20 cellular contexts compared by ENCODE assay signal in the genomic region with DNA sequence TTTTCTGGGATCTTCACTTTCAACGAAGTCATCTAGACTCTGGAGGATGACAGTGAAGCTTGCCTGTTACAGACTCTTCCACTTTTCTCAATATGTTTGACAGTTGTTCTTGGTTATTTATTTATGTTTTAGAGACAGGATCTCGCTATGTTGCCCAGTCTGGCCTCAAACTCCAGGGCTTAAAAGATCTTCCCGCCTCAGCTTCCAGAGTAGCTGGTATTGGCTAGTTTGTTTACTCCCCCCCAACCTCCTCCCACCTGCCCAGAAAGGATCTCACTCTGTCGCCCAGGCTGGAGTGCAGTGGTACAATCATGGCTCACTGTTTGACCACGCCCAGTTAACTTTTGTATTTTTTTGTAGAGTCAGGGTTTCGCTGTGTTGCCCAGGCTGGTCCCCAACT. TPM values are rescaled to one million over a fixed set of nuclear protein-coding genes. Genes with fewer than 3 reads are reported as not detected.
DNase-seq lines count a peak whose midpoint lies in the region; ATAC-seq and TF ChIP-seq lines count a peak whose summit lies in the region.
"Had no signal": no experiment of that assay in that cellular context is flagged by ENCODE, and none has a peak within 500 bp of the region (broad histone marks: within the 10 kb centered on the region; RNA-seq: fewer than 3 reads in every experiment).

No MANE protein-coding gene starts in this region.

- H3K27me3 ChIP-seq in SK-N-SH (ENCODE audit: insufficient read depth), result no peaks in the 10 kb centered on the region
- H3K27me3 ChIP-seq: BE2C, left lung, tibial nerve had no signal

- TF ChIP-seq CTCF in SK-N-SH (IDR thresholded peaks at IDR 0.05) (no peak), OCI-LY7 (conservative IDR thresholded peaks at IDR 0.05; ENCODE audit: low read length) (no peak), type B pancreatic cell (conservative IDR thresholded peaks at IDR 0.05) (no peak)

- H3K27ac ChIP-seq in SK-N-SH (ENCODE audit: low read depth in 2 of 2, low read length in 1 of 2) (no peak overlapping the region; a peak in 1 of 4 replicates), OCI-LY7 (ENCODE audit: low read depth, low read length, poor library complexity, severe bottlenecking) (peak overlapping the region; percentile 88)
- H3K27ac ChIP-seq: left lung, neural progenitor cell had no signal

- no peak for TF ChIP-seq RAD21 in SK-N-SH (IDR thresholded peaks at IDR 0.05; ENCODE audit: low read length)

- H3K27ac Mint-ChIP-seq in memory B cell, result peak overlapping the region; percentile 39
- no peak overlapping the region for H3K27ac Mint-ChIP-seq in type B pancreatic cell
- H3K27ac Mint-ChIP-seq: activated CD8-positive, alpha-beta T cell treated with anti-CD3 and anti-CD28 coated beads, Interleukin-2, amount 10 ng/mL, durations not matched to agents 7 days and 5 days; activated naive CD4-positive, alpha-beta T cell treated with anti-CD3 and anti-CD28 coated beads, Interleukin-2, amount 50 U/mL, for 72 hours; activated T-cell treated with anti-CD3 and anti-CD28 coated beads, Interleukin-2, amount 50 U/mL, for 72 hours; neural progenitor cell; stimulated activated naive CD8-positive, alpha-beta T cell treated with anti-CD3 and anti-CD28 coated beads, Interleukin-15, amount 100 ng/mL, for 72 hours had no signal

- POLR2A ChIA-PET in SK-N-SH (lab: Yijun Ruan, JAX), result no interaction called here
- POLR2A ChIA-PET in OCI-LY7 (lab: Charles Lee), result interaction anchor here (0.6 to 1.4 kb wide), 5 partner anchors 13 to 293 kb away, joined by 3 read pairs; a partner anchor contains a TSS

- WGBS in SK-N-SH (ENCODE audit: low lambda C conversion rate), result 91% methylated on average over 6 of the region's 6 CpGs

- H3K4me2 ChIP-seq in SK-N-SH, result peak overlapping the region; percentile 82
- peak overlapping the region; percentile 83 for H3K4me2 ChIP-seq in OCI-LY7 (ENCODE audit: low read length)
- H3K4me2 ChIP-seq: neural progenitor cell had no signal

- H3K9me2 ChIP-seq in SK-N-SH (no peaks in the 10 kb centered on the region), OCI-LY7 (ENCODE audit: insufficient read depth, low read length) (no peaks in the 10 kb centered on the region)

- CTCF ChIA-PET in SK-N-SH (lab: Yijun Ruan, JAX), result interaction anchor here (1.4 to 16.8 kb wide), 6 partner anchors 10 to 146 kb away, joined by 3 to 617 read pairs (median 6); no protein-coding TSS in a partner anchor
- CTCF ChIA-PET in OCI-LY7 (lab: Charles Lee; ENCODE audit: unreplicated experiment), result no interaction called here

- H4K20me1 ChIP-seq in SK-N-SH (ENCODE audit: insufficient read depth) (peaks cover 65% of the 10 kb centered on the region), OCI-LY7 (ENCODE audit: insufficient read depth, low read length) (0 out of 2 replicates have a peak, but pooled peaks cover 4% of the 10 kb centered on the region)

- no TSS peak for BruUV-seq in OCI-LY7 (replicated peaks; lab: Mats Ljungman, UMichigan)

- H3K4me3 Mint-ChIP-seq in memory B cell (no peak overlapping the region), type B pancreatic cell (no peak overlapping the region)
- H3K4me3 Mint-ChIP-seq: activated CD8-positive, alpha-beta T cell treated with anti-CD3 and anti-CD28 coated beads, Interleukin-2, amount 10 ng/mL, durations not matched to agents 7 days and 5 days; neural progenitor cell; stimulated activated naive CD8-positive, alpha-beta T cell treated with anti-CD3 and anti-CD28 coated beads, Interleukin-15, amount 100 ng/mL, for 72 hours had no signal

- no peak for TF ChIP-seq EP300 in SK-N-SH (IDR thresholded peaks at IDR 0.05; ENCODE audit: borderline replicate concordance in 1 of 2, low read depth in 1 of 2, low read length in 1 of 2)

- H3K9me3 Mint-ChIP-seq in memory B cell, result no peaks in the 10 kb centered on the region
- no peaks in the 10 kb centered on the region for H3K9me3 Mint-ChIP-seq in type B pancreatic cell
- H3K9me3 Mint-ChIP-seq: activated naive CD4-positive, alpha-beta T cell treated with anti-CD3 and anti-CD28 coated beads, Interleukin-2, amount 50 U/mL, for 72 hours; activated T-cell treated with anti-CD3 and anti-CD28 coated beads, Interleukin-2, amount 50 U/mL, for 72 hours; neural progenitor cell; stimulated activated naive CD8-positive, alpha-beta T cell treated with anti-CD3 and anti-CD28 coated beads, Interleukin-15, amount 100 ng/mL, for 72 hours had no signal

- peaks cover 87% of the 10 kb centered on the region for H3K79me2 ChIP-seq in SK-N-SH (ENCODE audit: insufficient read depth)
- H3K79me2 ChIP-seq in OCI-LY7 (ENCODE audit: insufficient read depth, low read depth, low read length), result peaks cover 61% of the 10 kb centered on the region

- no peak overlapping the region for H3K9ac ChIP-seq in SK-N-SH
- H3K9ac ChIP-seq: neural progenitor cell had no signal

- H2AFZ ChIP-seq in SK-N-SH (ENCODE audit: low read depth) (no peak overlapping the region), OCI-LY7 (ENCODE audit: low read length) (no peak overlapping the region)
- H2AFZ ChIP-seq: neural progenitor cell had no signal

- no peak for DNase-seq in SK-N-SH
- DNase-seq in OCI-LY7 (ENCODE audit: low spot score), result no peak
- no peak for DNase-seq in memory B cell (ENCODE audit: low spot score in 2 of 2)
- DNase-seq in type B pancreatic cell (ENCODE audit: extremely low spot score, unreplicated experiment), result peak; percentile 42
- DNase-seq in activated CD8-positive, alpha-beta memory T cell treated with anti-CD3 and anti-CD28 coated beads for 24 hours, result no peak
- DNase-seq: activated CD4-positive, CD25-positive, alpha-beta regulatory T cell; effector memory CD4-positive, alpha-beta T cell; left lung; stimulated activated naive CD8-positive, alpha-beta T cell treated with anti-CD3 and anti-CD28 coated beads, Interleukin-15, amount 100 ng/mL, for 72 hours; T-helper 9 cell had no signal

- ATAC-seq in SK-N-SH treated with all-trans-retinoic acid at 6 μM for 48 hours, result no peak
- ATAC-seq in memory B cell (ENCODE audit: low read depth), result no peak
- ATAC-seq in GM18502 (IDR thresholded peaks at IDR 0.05; ENCODE audit: poor library complexity, unreplicated experiment), result no peak
- no peak for ATAC-seq in GM21367 (IDR thresholded peaks at IDR 0.05; ENCODE audit: unreplicated experiment)
- ATAC-seq: activated CD8-positive, alpha-beta T cell treated with anti-CD3 and anti-CD28 coated beads, Interleukin-2, amount 10 ng/mL, durations not matched to agents 7 days and 5 days; activated naive CD4-positive, alpha-beta T cell treated with anti-CD3 and anti-CD28 coated beads, Interleukin-2, amount 50 U/mL, for 72 hours; activated T-cell treated with anti-CD3 and anti-CD28 coated beads, Interleukin-2, amount 50 U/mL, for 72 hours; left lung; stimulated activated naive CD8-positive, alpha-beta T cell treated with anti-CD3 and anti-CD28 coated beads, Interleukin-15, amount 100 ng/mL, for 72 hours had no signal

- H3K4me1 ChIP-seq in SK-N-SH (ENCODE audit: control insufficient read depth in 1 of 2, insufficient read depth in 2 of 2, low read depth in 1 of 2, low read length in 1 of 2) (peaks cover 0 to 6% of the 10 kb centered on the region in 2 experiments; a peak in 2 of 4 replicates), OCI-LY7 (ENCODE audit: insufficient read depth, low read length, poor library complexity, severe bottlenecking) (peaks cover 38% of the 10 kb centered on the region)
- H3K4me1 ChIP-seq: BE2C, prostate gland had no signal

- H3K4me1 Mint-ChIP-seq in memory B cell (peaks cover 31% of the 10 kb centered on the region), type B pancreatic cell (ENCODE audit: unreplicated experiment) (peaks cover 20% of the 10 kb centered on the region)

- intact Hi-C loops in OCI-LY7 (cut with micrococcal nuclease; ENCODE audit: unreplicated experiment), result no loop called here

- H3K36me3 ChIP-seq in SK-N-SH (replicated peaks in 1 of 2; ENCODE audit: control insufficient read depth in 1 of 2, insufficient read depth in 2 of 2, low read length in 1 of 2) (peaks cover 0 to 36% of the 10 kb centered on the region in 2 experiments), OCI-LY7 (ENCODE audit: insufficient read depth, low read length) (peaks cover 26% of the 10 kb centered on the region)
- H3K36me3 ChIP-seq: left lung, neural progenitor cell, prostate gland, tibial nerve had no signal

- no peak overlapping the region for H3K4me3 ChIP-seq in SK-N-SH (ENCODE audit: low read depth in 2 of 2, low read length in 1 of 2)
- H3K4me3 ChIP-seq in OCI-LY7 (ENCODE audit: low read depth, low read length, poor library complexity, severe bottlenecking), result no peak overlapping the region
- H3K4me3 ChIP-seq: left lung, neural progenitor cell, prostate gland, tibial nerve had no signal

- peaks cover 10% of the 10 kb centered on the region for H3F3A ChIP-seq in SK-N-SH (replicated peaks; ENCODE audit: insufficient read depth)

- no peaks in the 10 kb centered on the region for H3K27me3 Mint-ChIP-seq in memory B cell
- H3K27me3 Mint-ChIP-seq in type B pancreatic cell, result no peaks in the 10 kb centered on the region
- H3K27me3 Mint-ChIP-seq: stimulated activated naive CD8-positive, alpha-beta T cell treated with anti-CD3 and anti-CD28 coated beads, Interleukin-15, amount 100 ng/mL, for 72 hours had no signal

- H3K36me3 Mint-ChIP-seq in memory B cell (peaks cover 2% of the 10 kb centered on the region), type B pancreatic cell (peaks cover 10% of the 10 kb centered on the region)

- H3K9me3 ChIP-seq in SK-N-SH (no peaks in the 10 kb centered on the region), OCI-LY7 (ENCODE audit: low read length) (no peaks in the 10 kb centered on the region)
- H3K9me3 ChIP-seq: BE2C, left lung, prostate gland, tibial nerve had no signal

RNA-seq across cellular contexts. Expression of a gene that starts 3.3 kb away (rescaled TPM):
- 72.9 and 90.2 TPM in 2 replicates for polyA plus RNA-seq in SK-N-SH (2012; rRNA removed)
- polyA plus RNA-seq in SK-N-SH (2012; cell fraction: cytosol; rRNA removed), result 85.7 and 87.4 TPM in 2 replicates
- polyA plus RNA-seq in SK-N-SH (2012; cell fraction: nucleus; rRNA removed), result 82.4 and 120 TPM in 2 replicates
- total RNA-seq in OCI-LY7 (2014; rRNA removed; shearing (Covaris generic)), result 19.1 and 22.7 TPM in 2 replicates
- total RNA-seq in OCI-LY7 (2022) (36.4 and 37.5 TPM in 2 replicates), type B pancreatic cell (ENCODE audit: low replicate concordance) (32.0 and 40.3 TPM in 2 replicates)

RNA-seq across cellular contexts. Expression of a gene that starts 23.9 kb away (rescaled TPM):
- 4.5 and 5.3 TPM in 2 replicates for polyA plus RNA-seq in SK-N-SH (2012; rRNA removed)
- polyA plus RNA-seq in SK-N-SH (2012; cell fraction: cytosol; rRNA removed), result 3.5 and 4.0 TPM in 2 replicates
- 5.0 and 5.8 TPM in 2 replicates for polyA plus RNA-seq in SK-N-SH (2012; cell fraction: nucleus; rRNA removed)
- total RNA-seq in OCI-LY7 (2014; rRNA removed; shearing (Covaris generic)), result 0.16 TPM in 1 of 2 replicates, not detected in the other
- total RNA-seq in OCI-LY7 (2022) (0.76 and 1.1 TPM in 2 replicates), type B pancreatic cell (ENCODE audit: low replicate concordance) (3.6 and 5.0 TPM in 2 replicates)
- total RNA-seq: tibial nerve had no signal

RNA-seq across cellular contexts. Expression of a gene that starts 33.6 kb away (rescaled TPM):
- polyA plus RNA-seq in SK-N-SH (2012; rRNA removed), result 9.8 and 14.6 TPM in 2 replicates
- 6.4 and 10.9 TPM in 2 replicates for polyA plus RNA-seq in SK-N-SH (2012; cell fraction: cytosol; rRNA removed)
- polyA plus RNA-seq in SK-N-SH (2012; cell fraction: nucleus; rRNA removed), result 16.9 and 21.6 TPM in 2 replicates
- total RNA-seq in OCI-LY7 (2014; rRNA removed; shearing (Covaris generic)), result 0.19 and 0.21 TPM in 2 replicates
- total RNA-seq in OCI-LY7 (2022) (0.17 TPM in 1 of 2 replicates, not detected in the other), type B pancreatic cell (ENCODE audit: low replicate concordance) (0.17 and 1.2 TPM in 2 replicates)
- total RNA-seq: activated CD8-positive, alpha-beta T cell treated with anti-CD3 and anti-CD28 coated beads, Interleukin-2, amount 10 ng/mL, durations not matched to agents 7 days and 5 days; activated naive CD4-positive, alpha-beta T cell treated with anti-CD3 and anti-CD28 coated beads, Interleukin-2, amount 50 U/mL, for 72 hours; left lung; tibial nerve had no signal

RNA-seq across cellular contexts. Expression of a gene that starts 47.5 kb away (rescaled TPM):
- polyA plus RNA-seq in SK-N-SH (2012; rRNA removed), result 15.0 and 26.2 TPM in 2 replicates
- polyA plus RNA-seq in SK-N-SH (2012; cell fraction: cytosol; rRNA removed), result 13.0 and 14.9 TPM in 2 replicates
- 46.8 and 65.0 TPM in 2 replicates for polyA plus RNA-seq in SK-N-SH (2012; cell fraction: nucleus; rRNA removed)
- 116 and 150 TPM in 2 replicates for total RNA-seq in OCI-LY7 (2014; rRNA removed; shearing (Covaris generic))
- total RNA-seq in OCI-LY7 (2022) (141 and 176 TPM in 2 replicates), type B pancreatic cell (ENCODE audit: low replicate concordance) (21.7 and 66.3 TPM in 2 replicates)
